Comparison of ENCODE assay signal across 1 cellular context in the genomic region with DNA sequence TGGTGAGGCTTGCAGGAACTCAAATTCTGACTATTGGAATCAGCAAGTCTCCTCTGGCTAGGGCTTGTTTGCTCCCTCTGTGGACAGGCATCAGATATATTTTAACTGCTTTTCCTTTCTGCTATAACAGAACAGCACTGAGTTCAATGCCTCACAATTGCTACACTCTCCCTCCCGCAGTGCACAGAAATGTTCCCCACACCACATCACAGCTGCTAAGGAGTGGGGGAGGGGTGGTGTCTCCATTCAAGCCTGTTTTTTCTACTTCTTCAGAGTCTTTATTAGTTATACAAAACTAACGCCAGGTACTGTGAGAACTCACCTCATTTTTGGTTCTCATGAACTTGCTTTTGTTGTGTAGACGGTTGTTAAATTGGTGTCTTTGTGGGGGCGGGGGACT.
TF ChIP-seq lines count a peak whose summit lies in the region.

No MANE protein-coding gene starts in this region.

TF ChIP-seq in H1, 55 proteins besides CTCF, POLR2A, EP300 and RAD21:
- TF ChIP-seq SUZ12 (IDR thresholded peaks at IDR 0.05; ENCODE audit: low read length) (no peak), CTBP2 (IDR thresholded peaks at IDR 0.05; ENCODE audit: borderline replicate concordance, insufficient read depth, insufficient read length, low read length) (no peak), KDM5A (IDR thresholded peaks at IDR 0.05; ENCODE audit: low read length) (no peak), KDM4A (IDR thresholded peaks at IDR 0.05; ENCODE audit: low read depth, low read length, severe bottlenecking) (no peak), JUN (IDR thresholded peaks at IDR 0.05; ENCODE audit: low read depth, low read length) (no peak), EGR1 (IDR thresholded peaks at IDR 0.05; ENCODE audit: borderline replicate concordance, low read depth, low read length) (no peak), GTF2F1 (IDR thresholded peaks at IDR 0.05; ENCODE audit: borderline replicate concordance, low read depth, low read length) (no peak), RXRA (IDR thresholded peaks at IDR 0.05; ENCODE audit: insufficient read depth, low read depth, low read length) (no peak), NRF1 (IDR thresholded peaks at IDR 0.05; ENCODE audit: low read depth, low read length) (no peak), JUND (IDR thresholded peaks at IDR 0.05; ENCODE audit: low read length) (no peak), YY1 (IDR thresholded peaks at IDR 0.05; ENCODE audit: low read depth, low read length) (no peak), EZH2 (IDR thresholded peaks at IDR 0.05; ENCODE audit: low read depth, low read length, severe bottlenecking) (no peak), ASH2L (IDR thresholded peaks at IDR 0.05; ENCODE audit: low read length) (no peak), SIRT6 (IDR thresholded peaks at IDR 0.05; ENCODE audit: low read length) (no peak), SAP30 (IDR thresholded peaks at IDR 0.05; ENCODE audit: insufficient read depth, insufficient replicate concordance, low read length) (no peak), GABPA (IDR thresholded peaks at IDR 0.05; ENCODE audit: borderline replicate concordance, insufficient read depth, low read length) (no peak)
- TF ChIP-seq, protein P1, sequence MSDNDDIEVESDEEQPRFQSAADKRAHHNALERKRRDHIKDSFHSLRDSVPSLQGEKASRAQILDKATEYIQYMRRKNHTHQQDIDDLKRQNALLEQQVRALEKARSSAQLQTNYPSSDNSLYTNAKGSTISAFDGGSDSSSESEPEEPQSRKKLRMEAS (IDR thresholded peaks at IDR 0.05) = no peak
